1 cellular context compared by ENCODE assay signal in the genomic region with DNA sequence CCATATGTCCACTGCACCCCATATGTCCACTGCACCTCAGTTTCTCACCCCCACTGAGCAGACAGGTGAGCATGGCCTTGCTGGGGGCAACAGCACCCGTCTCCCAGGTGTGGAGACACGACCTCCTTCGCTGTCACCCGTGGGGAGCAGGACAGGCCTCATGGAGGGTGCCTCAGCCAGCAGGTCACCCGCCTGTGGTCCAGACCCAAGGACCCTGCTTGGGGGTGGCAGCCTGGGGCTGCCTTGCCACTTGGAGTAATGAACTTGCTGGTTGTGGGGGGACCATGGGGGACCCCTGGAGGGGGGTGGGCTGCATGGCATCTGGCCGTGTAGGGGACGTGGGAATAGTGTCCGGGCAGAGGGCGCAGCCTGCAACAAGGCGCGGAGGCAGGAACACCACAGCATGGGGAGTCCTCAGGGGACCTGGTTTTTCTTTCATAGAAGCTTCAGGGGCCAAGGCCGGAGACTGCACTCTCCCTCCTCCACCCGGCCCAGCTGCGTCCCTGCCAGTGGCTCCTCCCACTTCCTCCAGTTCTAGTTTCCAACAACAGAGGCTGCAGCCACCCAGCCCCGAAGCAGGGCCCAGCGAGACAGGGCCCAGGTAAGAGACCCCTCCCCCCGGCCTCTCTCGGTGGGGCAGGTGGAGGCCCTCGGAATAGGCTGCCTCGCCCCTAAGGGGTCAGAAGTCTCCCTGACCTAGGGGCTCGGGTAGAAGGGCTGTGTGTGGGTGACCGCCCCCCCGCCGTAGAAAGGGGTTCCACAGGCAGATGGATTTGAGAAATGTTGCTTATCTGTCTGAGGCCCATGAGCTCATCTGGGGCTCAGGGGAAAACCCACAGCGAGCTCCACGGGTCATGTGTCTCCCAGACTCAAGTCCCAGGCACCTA.
TF ChIP-seq lines count a peak whose summit lies in the region.

A gene with protein sequence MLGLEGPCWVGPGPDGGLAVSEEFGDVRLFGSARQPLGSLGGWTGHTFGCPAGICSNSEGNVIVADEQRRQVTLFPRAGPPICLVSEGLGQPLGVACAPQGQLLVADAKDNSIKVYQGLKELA (plus strand): TSS at position 531 of the 887 bp plus-strand sequence. CDS start 1,043 bp downstream, outside the sequence.

TF ChIP-seq in GM23338, 12 proteins besides CTCF, POLR2A, EP300 and RAD21 (continued from another document):
- TF ChIP-seq EZH2phosphoT487 (IDR thresholded peaks at IDR 0.05; ENCODE audit: unreplicated experiment), result no peak
- TF ChIP-seq NANOG (IDR thresholded peaks at IDR 0.05; ENCODE audit: borderline replicate concordance), result no peak
- TF ChIP-seq CREB1 (CRISPR knock-in tag; IDR thresholded peaks at IDR 0.05; ENCODE audit: low read depth), result no peak
- TF ChIP-seq, protein P1, sequence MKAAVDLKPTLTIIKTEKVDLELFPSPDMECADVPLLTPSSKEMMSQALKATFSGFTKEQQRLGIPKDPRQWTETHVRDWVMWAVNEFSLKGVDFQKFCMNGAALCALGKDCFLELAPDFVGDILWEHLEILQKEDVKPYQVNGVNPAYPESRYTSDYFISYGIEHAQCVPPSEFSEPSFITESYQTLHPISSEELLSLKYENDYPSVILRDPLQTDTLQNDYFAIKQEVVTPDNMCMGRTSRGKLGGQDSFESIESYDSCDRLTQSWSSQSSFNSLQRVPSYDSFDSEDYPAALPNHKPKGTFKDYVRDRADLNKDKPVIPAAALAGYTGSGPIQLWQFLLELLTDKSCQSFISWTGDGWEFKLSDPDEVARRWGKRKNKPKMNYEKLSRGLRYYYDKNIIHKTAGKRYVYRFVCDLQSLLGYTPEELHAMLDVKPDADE (IDR thresholded peaks at IDR 0.05), result no peak
- TF ChIP-seq, protein P2, sequence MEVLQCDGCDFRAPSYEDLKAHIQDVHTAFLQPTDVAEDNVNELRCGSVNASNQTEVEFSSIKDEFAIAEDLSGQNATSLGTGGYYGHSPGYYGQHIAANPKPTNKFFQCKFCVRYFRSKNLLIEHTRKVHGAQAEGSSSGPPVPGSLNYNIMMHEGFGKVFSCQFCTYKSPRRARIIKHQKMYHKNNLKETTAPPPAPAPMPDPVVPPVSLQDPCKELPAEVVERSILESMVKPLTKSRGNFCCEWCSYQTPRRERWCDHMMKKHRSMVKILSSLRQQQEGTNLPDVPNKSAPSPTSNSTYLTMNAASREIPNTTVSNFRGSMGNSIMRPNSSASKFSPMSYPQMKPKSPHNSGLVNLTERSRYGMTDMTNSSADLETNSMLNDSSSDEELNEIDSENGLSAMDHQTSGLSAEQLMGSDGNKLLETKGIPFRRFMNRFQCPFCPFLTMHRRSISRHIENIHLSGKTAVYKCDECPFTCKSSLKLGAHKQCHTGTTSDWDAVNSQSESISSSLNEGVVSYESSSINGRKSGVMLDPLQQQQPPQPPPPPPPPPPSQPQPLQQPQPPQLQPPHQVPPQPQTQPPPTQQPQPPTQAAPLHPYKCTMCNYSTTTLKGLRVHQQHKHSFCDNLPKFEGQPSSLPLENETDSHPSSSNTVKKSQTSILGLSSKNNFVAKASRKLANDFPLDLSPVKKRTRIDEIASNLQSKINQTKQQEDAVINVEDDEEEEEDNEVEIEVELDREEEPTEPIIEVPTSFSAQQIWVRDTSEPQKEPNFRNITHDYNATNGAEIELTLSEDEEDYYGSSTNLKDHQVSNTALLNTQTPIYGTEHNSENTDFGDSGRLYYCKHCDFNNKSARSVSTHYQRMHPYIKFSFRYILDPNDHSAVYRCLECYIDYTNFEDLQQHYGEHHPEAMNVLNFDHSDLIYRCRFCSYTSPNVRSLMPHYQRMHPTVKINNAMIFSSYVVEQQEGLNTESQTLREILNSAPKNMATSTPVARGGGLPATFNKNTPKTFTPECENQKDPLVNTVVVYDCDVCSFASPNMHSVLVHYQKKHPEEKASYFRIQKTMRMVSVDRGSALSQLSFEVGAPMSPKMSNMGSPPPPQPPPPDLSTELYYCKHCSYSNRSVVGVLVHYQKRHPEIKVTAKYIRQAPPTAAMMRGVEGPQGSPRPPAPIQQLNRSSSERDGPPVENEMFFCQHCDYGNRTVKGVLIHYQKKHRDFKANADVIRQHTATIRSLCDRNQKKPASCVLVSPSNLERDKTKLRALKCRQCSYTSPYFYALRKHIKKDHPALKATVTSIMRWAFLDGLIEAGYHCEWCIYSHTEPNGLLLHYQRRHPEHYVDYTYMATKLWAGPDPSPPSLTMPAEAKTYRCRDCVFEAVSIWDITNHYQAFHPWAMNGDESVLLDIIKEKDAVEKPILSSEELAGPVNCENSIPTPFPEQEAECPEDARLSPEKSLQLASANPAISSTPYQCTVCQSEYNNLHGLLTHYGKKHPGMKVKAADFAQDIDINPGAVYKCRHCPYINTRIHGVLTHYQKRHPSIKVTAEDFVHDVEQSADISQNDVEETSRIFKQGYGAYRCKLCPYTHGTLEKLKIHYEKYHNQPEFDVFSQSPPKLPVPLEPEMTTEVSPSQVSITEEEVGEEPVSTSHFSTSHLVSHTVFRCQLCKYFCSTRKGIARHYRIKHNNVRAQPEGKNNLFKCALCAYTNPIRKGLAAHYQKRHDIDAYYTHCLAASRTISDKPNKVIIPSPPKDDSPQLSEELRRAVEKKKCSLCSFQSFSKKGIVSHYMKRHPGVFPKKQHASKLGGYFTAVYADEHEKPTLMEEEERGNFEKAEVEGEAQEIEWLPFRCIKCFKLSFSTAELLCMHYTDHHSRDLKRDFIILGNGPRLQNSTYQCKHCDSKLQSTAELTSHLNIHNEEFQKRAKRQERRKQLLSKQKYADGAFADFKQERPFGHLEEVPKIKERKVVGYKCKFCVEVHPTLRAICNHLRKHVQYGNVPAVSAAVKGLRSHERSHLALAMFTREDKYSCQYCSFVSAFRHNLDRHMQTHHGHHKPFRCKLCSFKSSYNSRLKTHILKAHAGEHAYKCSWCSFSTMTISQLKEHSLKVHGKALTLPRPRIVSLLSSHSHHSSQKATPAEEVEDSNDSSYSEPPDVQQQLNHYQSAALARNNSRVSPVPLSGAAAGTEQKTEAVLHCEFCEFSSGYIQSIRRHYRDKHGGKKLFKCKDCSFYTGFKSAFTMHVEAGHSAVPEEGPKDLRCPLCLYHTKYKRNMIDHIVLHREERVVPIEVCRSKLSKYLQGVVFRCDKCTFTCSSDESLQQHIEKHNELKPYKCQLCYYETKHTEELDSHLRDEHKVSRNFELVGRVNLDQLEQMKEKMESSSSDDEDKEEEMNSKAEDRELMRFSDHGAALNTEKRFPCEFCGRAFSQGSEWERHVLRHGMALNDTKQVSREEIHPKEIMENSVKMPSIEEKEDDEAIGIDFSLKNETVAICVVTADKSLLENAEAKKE (CRISPR knock-in tag; IDR thresholded peaks at IDR 0.05), result no peak
- TF ChIP-seq, protein P3, sequence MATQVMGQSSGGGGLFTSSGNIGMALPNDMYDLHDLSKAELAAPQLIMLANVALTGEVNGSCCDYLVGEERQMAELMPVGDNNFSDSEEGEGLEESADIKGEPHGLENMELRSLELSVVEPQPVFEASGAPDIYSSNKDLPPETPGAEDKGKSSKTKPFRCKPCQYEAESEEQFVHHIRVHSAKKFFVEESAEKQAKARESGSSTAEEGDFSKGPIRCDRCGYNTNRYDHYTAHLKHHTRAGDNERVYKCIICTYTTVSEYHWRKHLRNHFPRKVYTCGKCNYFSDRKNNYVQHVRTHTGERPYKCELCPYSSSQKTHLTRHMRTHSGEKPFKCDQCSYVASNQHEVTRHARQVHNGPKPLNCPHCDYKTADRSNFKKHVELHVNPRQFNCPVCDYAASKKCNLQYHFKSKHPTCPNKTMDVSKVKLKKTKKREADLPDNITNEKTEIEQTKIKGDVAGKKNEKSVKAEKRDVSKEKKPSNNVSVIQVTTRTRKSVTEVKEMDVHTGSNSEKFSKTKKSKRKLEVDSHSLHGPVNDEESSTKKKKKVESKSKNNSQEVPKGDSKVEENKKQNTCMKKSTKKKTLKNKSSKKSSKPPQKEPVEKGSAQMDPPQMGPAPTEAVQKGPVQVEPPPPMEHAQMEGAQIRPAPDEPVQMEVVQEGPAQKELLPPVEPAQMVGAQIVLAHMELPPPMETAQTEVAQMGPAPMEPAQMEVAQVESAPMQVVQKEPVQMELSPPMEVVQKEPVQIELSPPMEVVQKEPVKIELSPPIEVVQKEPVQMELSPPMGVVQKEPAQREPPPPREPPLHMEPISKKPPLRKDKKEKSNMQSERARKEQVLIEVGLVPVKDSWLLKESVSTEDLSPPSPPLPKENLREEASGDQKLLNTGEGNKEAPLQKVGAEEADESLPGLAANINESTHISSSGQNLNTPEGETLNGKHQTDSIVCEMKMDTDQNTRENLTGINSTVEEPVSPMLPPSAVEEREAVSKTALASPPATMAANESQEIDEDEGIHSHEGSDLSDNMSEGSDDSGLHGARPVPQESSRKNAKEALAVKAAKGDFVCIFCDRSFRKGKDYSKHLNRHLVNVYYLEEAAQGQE (IDR thresholded peaks at IDR 0.05; ENCODE audit: unreplicated experiment), result no peak
- no peak for TF ChIP-seq ZNF114 (CRISPR knock-in tag; IDR thresholded peaks at IDR 0.05)
